Comparison of ENCODE assay signal across 9 cellular contexts in genomic region chr14:101960225-101960624, GRCh38. TPM values are rescaled to one million over a fixed set of nuclear protein-coding genes. Genes with fewer than 3 reads are reported as not detected.
DNase-seq lines count a peak whose midpoint lies in the region; ATAC-seq, FAIRE-seq and TF ChIP-seq lines count a peak whose summit lies in the region.
"Had no signal": no experiment of that assay in that cellular context is flagged by ENCODE, and none has a peak within 500 bp of the region (broad histone marks: within the 10 kb centered on the region; RNA-seq: fewer than 3 reads in every experiment).

No MANE protein-coding gene starts in this region.

- 42 to 48% methylated on average over 13 of the region's 13 CpGs for WGBS in aorta, 2 donors

- H3K4me3 Mint-ChIP-seq in progenitor cell of endocrine pancreas (ENCODE audit: low read depth): no peak overlapping the region

- intact Hi-C loops in aorta (cut with DNase I): loop anchor here (5.0 to 10.0 kb wide), 2 partner anchors 127 to 355 kb away; partner anchors contain the start of genes HSP90AA1 (in 1 of the 2) and ZNF839 (in 1 of the 2)

- no peaks in the 10 kb centered on the region for H3K36me3 Mint-ChIP-seq in progenitor cell of endocrine pancreas (ENCODE audit: insufficient read depth)
- H3K36me3 Mint-ChIP-seq: CD4-positive, CD25-positive, alpha-beta regulatory T cell had no signal

- no peaks in the 10 kb centered on the region for H3K4me1 ChIP-seq in aorta (ENCODE audit: control insufficient read depth in 1 of 2, insufficient read depth in 2 of 2, low read length in 2 of 2)

- no peaks in the 10 kb centered on the region for H3K9me3 Mint-ChIP-seq in progenitor cell of endocrine pancreas (ENCODE audit: low read depth)
- H3K9me3 Mint-ChIP-seq: CD4-positive, CD25-positive, alpha-beta regulatory T cell had no signal

- H3K27me3 ChIP-seq in bronchial epithelial cell (ENCODE audit: control insufficient read depth, insufficient read depth, low read length) (no peaks in the 10 kb centered on the region), aorta (ENCODE audit: control insufficient read depth in 1 of 2, insufficient read depth in 2 of 2, low read length in 1 of 2) (no peaks in the 10 kb centered on the region)

- H3K27me3 Mint-ChIP-seq in progenitor cell of endocrine pancreas: peaks cover 9% of the 10 kb centered on the region
- H3K27me3 Mint-ChIP-seq: CD4-positive, CD25-positive, alpha-beta regulatory T cell had no signal

- no peak for ATAC-seq in aorta (ENCODE audit: low FRiP score)
- ATAC-seq in GM18511 (IDR thresholded peaks at IDR 0.05; ENCODE audit: unreplicated experiment): no peak

- TF ChIP-seq CTCF in bronchial epithelial cell (IDR thresholded peaks at IDR 0.05; ENCODE audit: insufficient read depth, low read length, severe bottlenecking) (peak; percentile 64), progenitor cell of endocrine pancreas (IDR thresholded peaks at IDR 0.05; ENCODE audit: unreplicated experiment) (peak; percentile 37)

- H3K36me3 ChIP-seq in bronchial epithelial cell (ENCODE audit: control insufficient read depth, insufficient read depth, low read length): no peaks in the 10 kb centered on the region
- H3K36me3 ChIP-seq in aorta (ENCODE audit: control insufficient read depth in 1 of 2, insufficient read depth in 2 of 2, low read length in 1 of 2): no peaks in the 10 kb centered on the region

- no peak for FAIRE-seq in bronchial epithelial cell (lab: Jason Lieb, UNC)

- H3K4me3 ChIP-seq in bronchial epithelial cell (ENCODE audit: low read depth, low read length) (no peak overlapping the region), aorta (ENCODE audit: low read length in 2 of 2) (no peak overlapping the region)

- no peak overlapping the region for H3K27ac Mint-ChIP-seq in progenitor cell of endocrine pancreas

- DNase-seq in NCI-H2227 (lab: John Stamatoyannopoulos, UW; ENCODE audit: unreplicated experiment) (peak; percentile 23), NCI-H2227 treated with DMSO at 0.1 percent for 48 hours (lab: John Stamatoyannopoulos, UW) (no peak), NCI-H1694 treated with DMSO at 0.1 percent for 48 hours (lab: John Stamatoyannopoulos, UW) (peak; percentile 22), bronchial epithelial cell (ENCODE audit: low read depth) (no peak), progenitor cell of endocrine pancreas (ENCODE audit: low spot score, unreplicated experiment) (no peak), SKM-1 (lab: John Stamatoyannopoulos, UW; ENCODE audit: unreplicated experiment) (no peak), aorta (no peak)

- H3K9me3 ChIP-seq in aorta (ENCODE audit: control insufficient read depth, low read length): no peaks in the 10 kb centered on the region

- H3K4me1 Mint-ChIP-seq in progenitor cell of endocrine pancreas (ENCODE audit: low read depth): peaks cover 4% of the 10 kb centered on the region

- H3K27ac ChIP-seq in aorta (ENCODE audit: low read depth in 1 of 2, low read length in 2 of 2): no peak overlapping the region

RNA-seq across cellular contexts. Expression of gene DYNC1H1, which starts 4.1 kb away (rescaled TPM):
- 277 and 372 TPM in 2 replicates for total RNA-seq in bronchial epithelial cell
- total RNA-seq in progenitor cell of endocrine pancreas: 501 and 519 TPM in 2 replicates
- 100 to 1,000 TPM; 451 to 481 TPM for total RNA-seq in aorta
- polyA plus RNA-seq in aorta: 100 to 1,000 TPM in 1 of 2 donors, 10 to 100 TPM in 1; 26.5 to 151 TPM

Comparison
In these comparisons a context has a peak if more than half of its experiments do, and no peak if none do; other contexts are left out.
1. DNase-seq: peak in NCI-H2227 (single experiment) and NCI-H1694 treated with DMSO at 0.1 percent for 48 hours (single experiment); none in NCI-H2227 treated with DMSO at 0.1 percent for 48 hours (single experiment), bronchial epithelial cell (single experiment), progenitor cell of endocrine pancreas (single experiment), SKM-1 (single experiment) and aorta (0 of 2).